Comparison of ENCODE assay signal across 11 cellular contexts in the genomic region with DNA sequence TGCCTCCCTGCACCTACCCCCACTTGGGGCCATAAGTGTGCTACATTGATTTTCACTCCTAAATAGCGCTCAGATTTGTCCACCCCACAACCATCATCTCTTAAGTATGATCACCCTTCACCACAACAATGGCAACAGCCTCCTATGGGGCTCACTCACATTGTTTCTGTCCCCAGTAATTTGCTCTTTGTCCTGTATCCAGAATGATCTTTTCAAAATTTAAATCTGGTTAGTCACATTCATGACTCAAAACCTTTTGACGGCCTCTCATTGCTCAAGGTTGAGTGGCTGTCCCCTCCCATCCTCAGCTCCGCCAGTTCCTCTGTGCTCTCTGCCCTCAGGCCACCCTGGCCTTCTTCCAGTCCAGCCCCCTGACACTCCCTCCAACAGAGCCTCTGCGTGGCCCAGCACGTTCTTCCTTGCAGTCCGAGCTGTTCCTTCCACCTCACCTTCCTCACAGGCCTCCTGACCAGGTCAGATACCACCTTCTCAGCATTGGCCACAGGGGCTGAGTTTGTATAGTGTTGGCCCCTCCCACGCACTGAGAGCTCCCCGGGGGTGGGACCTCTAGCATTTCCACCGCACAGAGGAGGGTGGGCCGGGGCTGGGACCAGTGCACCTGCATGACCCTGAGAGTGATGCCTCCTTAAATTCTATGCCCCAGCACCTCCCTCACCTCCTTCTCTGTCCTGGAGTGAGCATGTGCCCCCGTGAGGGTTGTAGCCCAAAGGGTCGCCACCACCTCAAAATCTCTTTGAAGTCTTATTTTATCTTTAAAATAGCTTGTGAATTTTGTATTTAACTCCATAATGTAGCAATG. TPM values are rescaled to one million over a fixed set of nuclear protein-coding genes. Genes with fewer than 3 reads are reported as not detected.
DNase-seq lines count a peak whose midpoint lies in the region; ATAC-seq and TF ChIP-seq lines count a peak whose summit lies in the region.
"Had no signal": no experiment of that assay in that cellular context is flagged by ENCODE, and none has a peak within 500 bp of the region (broad histone marks: within the 10 kb centered on the region; RNA-seq: fewer than 3 reads in every experiment).

No MANE protein-coding gene starts in this region.

- no peak for TF ChIP-seq CTCF in epithelial cell of proximal tubule (conservative IDR thresholded peaks at IDR 0.05; ENCODE audit: low read depth, low read length)
- TF ChIP-seq CTCF in osteoblast (IDR thresholded peaks at IDR 0.05; ENCODE audit: extremely low read depth, low read depth, low read length): no peak
- no peak for TF ChIP-seq CTCF in omental fat pad (IDR thresholded peaks at IDR 0.05)

- no peak overlapping the region for H2AFZ ChIP-seq in osteoblast (ENCODE audit: low read length)

- H3K27me3 Mint-ChIP-seq in activated CD8-positive, alpha-beta memory T cell treated with anti-CD3 and anti-CD28 coated beads, Interleukin-2, amount 10 ng/mL, durations not matched to agents 7 days and 5 days: peaks cover 67% of the 10 kb centered on the region

- peaks cover 21% of the 10 kb centered on the region for H3K4me1 ChIP-seq in osteoblast (ENCODE audit: insufficient read depth, low read length)

- no peak for ATAC-seq in omental fat pad (ENCODE audit: low FRiP score)
- ATAC-seq in activated CD8-positive, alpha-beta memory T cell treated with anti-CD3 and anti-CD28 coated beads, Interleukin-2, amount 10 ng/mL, durations not matched to agents 7 days and 5 days: no peak

- peaks cover 1% of the 10 kb centered on the region for H3K36me3 Mint-ChIP-seq in activated CD8-positive, alpha-beta memory T cell treated with anti-CD3 and anti-CD28 coated beads, Interleukin-2, amount 10 ng/mL, durations not matched to agents 7 days and 5 days

- CTCF ChIA-PET in activated CD8-positive, alpha-beta memory T cell treated with anti-CD3 and anti-CD28 coated beads, Interleukin-2, amount 10 ng/mL, durations not matched to agents 7 days and 5 days (lab: Charles Lee): no interaction called here

- peak overlapping the region; percentile 50 for H3K4me2 ChIP-seq in osteoblast (ENCODE audit: insufficient read depth, low read length)

- no peaks in the 10 kb centered on the region for H4K20me1 ChIP-seq in osteoblast (ENCODE audit: insufficient read depth, low read length)

- H3K27ac ChIP-seq in osteoblast (ENCODE audit: low read depth, low read length): peak overlapping the region; percentile 49

- H3K4me1 Mint-ChIP-seq in activated CD8-positive, alpha-beta memory T cell treated with anti-CD3 and anti-CD28 coated beads, Interleukin-2, amount 10 ng/mL, durations not matched to agents 7 days and 5 days: peaks cover 4% of the 10 kb centered on the region

- H3K79me2 ChIP-seq in osteoblast (ENCODE audit: insufficient read depth, low read length): no peaks in the 10 kb centered on the region

- DNase-seq in Daoy (ENCODE audit: low read depth) (peak; percentile 91), MV-4-11 (lab: John Stamatoyannopoulos, UW) (peak; percentile 37), epithelial cell of proximal tubule (ENCODE audit: low read depth) (peak; percentile 89), osteoblast (ENCODE audit: insufficient read length, low spot score, missing footprints) (peak; percentile 95), COLO668 (lab: John Stamatoyannopoulos, UW; ENCODE audit: unreplicated experiment) (no peak), omental fat pad (ENCODE audit: low spot score) (no peak), NCI-H2029 treated with DMSO at 0.1 percent for 48 hours (lab: John Stamatoyannopoulos, UW) (no peak)
- no peak for DNase-seq in activated CD8-positive, alpha-beta memory T cell treated with anti-CD3 and anti-CD28 coated beads, Interleukin-2, amount 10 ng/mL, durations not matched to agents 7 days and 5 days
- DNase-seq: NCI-H345 had no signal

- H3K36me3 ChIP-seq in osteoblast (ENCODE audit: insufficient read depth, low read length): no peaks in the 10 kb centered on the region

- H3K4me3 Mint-ChIP-seq in activated CD8-positive, alpha-beta memory T cell treated with anti-CD3 and anti-CD28 coated beads, Interleukin-2, amount 10 ng/mL, durations not matched to agents 7 days and 5 days: no peak overlapping the region
- H3K4me3 Mint-ChIP-seq: T-helper 1 cell treated with Interleukin-12 subunit alpha and Interleukin-12 subunit beta and Interleukin-4 antibody, amounts not matched to agents 30 μg/mL and 1 μg/mL, for 36 hours had no signal

- H3K27me3 ChIP-seq in osteoblast (ENCODE audit: insufficient read depth, low read length): peaks cover 11% of the 10 kb centered on the region

- H3K4me3 ChIP-seq in epithelial cell of proximal tubule (ENCODE audit: low read depth, low read length) (peak overlapping the region; percentile 37), osteoblast (ENCODE audit: insufficient read depth, low read length) (no peak overlapping the region)

- H3K27ac Mint-ChIP-seq in activated CD8-positive, alpha-beta memory T cell treated with anti-CD3 and anti-CD28 coated beads, Interleukin-2, amount 10 ng/mL, durations not matched to agents 7 days and 5 days: no peak overlapping the region
- H3K27ac Mint-ChIP-seq: activated T-helper 1 cell treated with anti-CD3 and anti-CD28 coated beads, Interleukin-12 subunit alpha, Interleukin-12 subunit beta, Interleukin-2, Interleukin-4 antibody, amounts not matched to agents 30 ng/mL and 10 ng/mL and 1 ng/mL, durations not matched to agents 14 hours and 24 hours and 36 hours; T-helper 1 cell treated with Interleukin-12 subunit alpha and Interleukin-12 subunit beta and Interleukin-4 antibody, amounts not matched to agents 30 μg/mL and 1 μg/mL, for 36 hours had no signal

- no peaks in the 10 kb centered on the region for H3K9me3 Mint-ChIP-seq in activated CD8-positive, alpha-beta memory T cell treated with anti-CD3 and anti-CD28 coated beads, Interleukin-2, amount 10 ng/mL, durations not matched to agents 7 days and 5 days (ENCODE audit: low read depth)
- H3K9me3 Mint-ChIP-seq: activated T-helper 1 cell treated with anti-CD3 and anti-CD28 coated beads, Interleukin-12 subunit alpha, Interleukin-12 subunit beta, Interleukin-2, Interleukin-4 antibody, amounts not matched to agents 30 ng/mL and 10 ng/mL and 1 ng/mL, durations not matched to agents 14 hours and 24 hours and 36 hours; T-helper 1 cell treated with Interleukin-12 subunit alpha and Interleukin-12 subunit beta and Interleukin-4 antibody, amounts not matched to agents 30 μg/mL and 1 μg/mL, for 36 hours had no signal

- no peaks in the 10 kb centered on the region for H3K9me3 ChIP-seq in osteoblast (ENCODE audit: low read depth, low read length)

RNA-seq across cellular contexts. Expression of a gene that starts 2.4 kb away (rescaled TPM):
- total RNA-seq in Daoy (2014; rRNA removed; shearing (Covaris generic)): 0.18 and 0.23 TPM in 2 replicates
- 0.94 and 2.5 TPM in 2 replicates for total RNA-seq in epithelial cell of proximal tubule
- total RNA-seq in osteoblast: 3.3 and 3.5 TPM in 2 replicates
- 1 to 10 TPM in 2 of 4 donors, under 1 TPM in 2; 0.56 to 1.8 (median 1.3) TPM for total RNA-seq in omental fat pad
- not detected for total RNA-seq in activated CD8-positive, alpha-beta memory T cell treated with anti-CD3 and anti-CD28 coated beads, Interleukin-2, amount 10 ng/mL, durations not matched to agents 7 days and 5 days
- total RNA-seq: activated T-helper 1 cell treated with anti-CD3 and anti-CD28 coated beads, Interleukin-12 subunit alpha, Interleukin-12 subunit beta, Interleukin-2, Interleukin-4 antibody, amounts not matched to agents 30 ng/mL and 10 ng/mL and 1 ng/mL, durations not matched to agents 14 hours and 24 hours and 36 hours had no signal

Comparison
In these comparisons a context has a peak if more than half of its experiments do, and no peak if none do; other contexts are left out.
1. DNase-seq: peak in Daoy (single experiment), MV-4-11 (single experiment), epithelial cell of proximal tubule (single experiment) and osteoblast (single experiment); none in COLO668 (single experiment), omental fat pad (single experiment), NCI-H2029 treated with DMSO at 0.1 percent for 48 hours (single experiment) and activated CD8-positive, alpha-beta memory T cell treated with anti-CD3 and anti-CD28 coated beads, Interleukin-2, amount 10 ng/mL, durations not matched to agents 7 days and 5 days (single experiment).